30 cellular contexts compared by ENCODE assay signal in the genomic region with DNA sequence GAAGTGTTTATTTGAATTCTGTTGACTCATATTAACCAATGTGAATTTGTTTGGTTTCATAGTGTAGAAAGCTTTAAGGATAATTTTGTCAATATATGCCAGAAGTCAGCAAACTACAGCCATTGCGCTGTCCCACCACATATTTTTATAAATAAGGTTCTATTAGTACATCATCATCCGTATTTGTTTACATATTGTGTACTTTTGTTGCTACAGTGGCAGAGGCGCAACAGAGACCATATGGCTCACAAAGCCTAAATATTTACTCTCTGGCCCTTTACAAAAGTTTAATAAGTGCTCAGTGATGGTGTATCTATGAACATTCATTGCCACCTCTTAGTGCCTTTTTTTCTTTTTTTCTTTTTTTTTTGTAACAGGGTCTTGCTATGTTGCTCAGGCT.
"Had no signal": no experiment of that assay in that cellular context is flagged by ENCODE, and none has a peak within 500 bp of the region (broad histone marks: within the 10 kb centered on the region; RNA-seq: fewer than 3 reads in every experiment).

No MANE protein-coding gene starts in this region.

- H3K4me3 Mint-ChIP-seq: dendritic cell treated with granulocyte-macrophage colony-stimulating factor and Interleukin-4, amounts not matched to agents 40 ng/mL and 50 ng/mL, for 4 days; endodermal cell; immature natural killer cell; memory B cell; mesothelial cell of epicardium; naive B cell; natural killer cell treated with Interleukin-12 subunit alpha and Interleukin-12 subunit beta and Interleukin-15 and Interleukin-18, amount 100 ng/mL, for 72 hours; neural crest cell; stimulated activated naive CD8-positive, alpha-beta T cell treated with anti-CD3 and anti-CD28 coated beads, Interleukin-15, amount 100 ng/mL, for 72 hours had no signal

- H3K4me3 ChIP-seq: colonic mucosa, esophagus muscularis mucosa, lung, mucosa of descending colon, pancreas, right lobe of liver, smooth muscle cell, suprapubic skin, transverse colon had no signal

- H3K36me3 Mint-ChIP-seq: natural killer cell treated with Interleukin-12 subunit alpha and Interleukin-12 subunit beta and Interleukin-15 and Interleukin-18, amount 100 ng/mL, for 72 hours had no signal

- DNase-seq: colonic mucosa; effector CD8-positive, alpha-beta T cell; endodermal cell; hypothalamus; immature natural killer cell; islet precursor cell; kidney glomerular epithelial cell; left colon; left ventricle myocardium superior; mucosa of descending colon; naive B cell; pancreas; right lobe of liver; stimulated activated CD4-positive, alpha-beta T cell treated with anti-CD3 and anti-CD28 coated beads, Interleukin-12 subunit alpha, Interleukin-12 subunit beta, amount 100 ng/mL, for 4 hours; stimulated activated CD4-positive, alpha-beta T cell treated with anti-CD3 and anti-CD28 coated beads, Interleukin-1b, Interleukin-23, amount 100 ng/mL, for 48 hours; stimulated activated CD4-positive, alpha-beta T cell treated with anti-CD3 and anti-CD28 coated beads, Interleukin-4, amount 100 ng/mL, for 1 hour; stimulated activated CD8-positive, alpha-beta memory T cell treated with anti-CD3 and anti-CD28 coated beads, Interleukin-4, amount 100 ng/mL, for 48 hours; stimulated activated naive CD4-positive, alpha-beta T cell; stimulated activated naive CD8-positive, alpha-beta T cell treated with anti-CD3 and anti-CD28 coated beads, Interleukin-15, amount 100 ng/mL, for 72 hours; transverse colon had no signal

- H3K4me1 Mint-ChIP-seq: endodermal cell had no signal

- H3K27ac Mint-ChIP-seq: dendritic cell treated with granulocyte-macrophage colony-stimulating factor and Interleukin-4, amounts not matched to agents 40 ng/mL and 50 ng/mL, for 4 days; endodermal cell; immature natural killer cell; memory B cell; mesothelial cell of epicardium; natural killer cell treated with Interleukin-12 subunit alpha and Interleukin-12 subunit beta and Interleukin-15 and Interleukin-18, amount 100 ng/mL, for 72 hours; stimulated activated naive CD8-positive, alpha-beta T cell treated with anti-CD3 and anti-CD28 coated beads, Interleukin-15, amount 100 ng/mL, for 72 hours had no signal

- H3K27ac ChIP-seq: colonic mucosa, esophagus muscularis mucosa, neutrophil, pancreas, right lobe of liver, suprapubic skin, transverse colon had no signal

- H3K27me3 Mint-ChIP-seq: dendritic cell treated with granulocyte-macrophage colony-stimulating factor and Interleukin-4, amounts not matched to agents 40 ng/mL and 50 ng/mL, for 4 days; memory B cell; naive B cell; natural killer cell treated with Interleukin-12 subunit alpha and Interleukin-12 subunit beta and Interleukin-15 and Interleukin-18, amount 100 ng/mL, for 72 hours; stimulated activated naive CD8-positive, alpha-beta T cell treated with anti-CD3 and anti-CD28 coated beads, Interleukin-15, amount 100 ng/mL, for 72 hours had no signal

- ATAC-seq: left ventricle myocardium superior; natural killer cell treated with Interleukin-12 subunit alpha and Interleukin-12 subunit beta and Interleukin-15 and Interleukin-18, amount 100 ng/mL, for 72 hours; pancreas; right lobe of liver; stimulated activated naive CD8-positive, alpha-beta T cell treated with anti-CD3 and anti-CD28 coated beads, Interleukin-15, amount 100 ng/mL, for 72 hours had no signal

- H3K27me3 ChIP-seq: colonic mucosa, esophagus muscularis mucosa, neutrophil, pancreas, right lobe of liver, suprapubic skin, transverse colon had no signal

- H3K9me3 Mint-ChIP-seq: dendritic cell treated with granulocyte-macrophage colony-stimulating factor and Interleukin-4, amounts not matched to agents 40 ng/mL and 50 ng/mL, for 4 days; endodermal cell; immature natural killer cell; memory B cell; mesothelial cell of epicardium; naive B cell; natural killer cell treated with Interleukin-12 subunit alpha and Interleukin-12 subunit beta and Interleukin-15 and Interleukin-18, amount 100 ng/mL, for 72 hours; neural crest cell; stimulated activated naive CD8-positive, alpha-beta T cell treated with anti-CD3 and anti-CD28 coated beads, Interleukin-15, amount 100 ng/mL, for 72 hours had no signal

- H3K9me3 ChIP-seq: colonic mucosa, esophagus muscularis mucosa, mucosa of descending colon, neutrophil, pancreas, right lobe of liver, suprapubic skin, transverse colon had no signal
